ENCODE assay signal across 1 cellular context in the genomic region with DNA sequence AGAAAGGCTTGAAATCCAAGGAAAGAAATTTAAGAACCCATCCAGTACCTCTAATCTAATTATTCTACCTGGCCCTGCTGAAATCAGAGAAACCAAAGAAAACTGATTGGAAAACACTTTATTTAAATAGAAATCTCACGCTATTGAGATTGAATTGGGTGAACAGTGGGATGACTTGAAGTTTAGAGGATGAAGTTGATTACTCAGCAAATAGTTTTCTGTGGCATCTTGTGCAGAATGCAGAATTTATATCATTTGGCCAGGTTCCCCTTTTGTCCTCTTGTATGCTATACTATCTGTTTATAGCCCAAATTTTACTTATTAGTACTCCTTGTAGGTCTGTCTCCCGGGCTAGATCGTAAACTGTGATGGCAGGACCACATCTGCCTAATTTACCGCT.
A peak's percentile ranks its signal among the peaks of the same experiment; 100 is the strongest.
TF ChIP-seq lines count a peak whose summit lies in the region.

No MANE protein-coding gene starts in this region.

TF ChIP-seq in HepG2, 621 proteins besides CTCF, POLR2A, EP300 and RAD21:
- peak; percentile 76 to 90 for TF ChIP-seq MAFK (conservative IDR thresholded peaks at IDR 0.05 in 1 of 2, IDR thresholded peaks at IDR 0.05 in 1 of 2; ENCODE audit: low read length in 2 of 2)
- TF ChIP-seq, protein P1, sequence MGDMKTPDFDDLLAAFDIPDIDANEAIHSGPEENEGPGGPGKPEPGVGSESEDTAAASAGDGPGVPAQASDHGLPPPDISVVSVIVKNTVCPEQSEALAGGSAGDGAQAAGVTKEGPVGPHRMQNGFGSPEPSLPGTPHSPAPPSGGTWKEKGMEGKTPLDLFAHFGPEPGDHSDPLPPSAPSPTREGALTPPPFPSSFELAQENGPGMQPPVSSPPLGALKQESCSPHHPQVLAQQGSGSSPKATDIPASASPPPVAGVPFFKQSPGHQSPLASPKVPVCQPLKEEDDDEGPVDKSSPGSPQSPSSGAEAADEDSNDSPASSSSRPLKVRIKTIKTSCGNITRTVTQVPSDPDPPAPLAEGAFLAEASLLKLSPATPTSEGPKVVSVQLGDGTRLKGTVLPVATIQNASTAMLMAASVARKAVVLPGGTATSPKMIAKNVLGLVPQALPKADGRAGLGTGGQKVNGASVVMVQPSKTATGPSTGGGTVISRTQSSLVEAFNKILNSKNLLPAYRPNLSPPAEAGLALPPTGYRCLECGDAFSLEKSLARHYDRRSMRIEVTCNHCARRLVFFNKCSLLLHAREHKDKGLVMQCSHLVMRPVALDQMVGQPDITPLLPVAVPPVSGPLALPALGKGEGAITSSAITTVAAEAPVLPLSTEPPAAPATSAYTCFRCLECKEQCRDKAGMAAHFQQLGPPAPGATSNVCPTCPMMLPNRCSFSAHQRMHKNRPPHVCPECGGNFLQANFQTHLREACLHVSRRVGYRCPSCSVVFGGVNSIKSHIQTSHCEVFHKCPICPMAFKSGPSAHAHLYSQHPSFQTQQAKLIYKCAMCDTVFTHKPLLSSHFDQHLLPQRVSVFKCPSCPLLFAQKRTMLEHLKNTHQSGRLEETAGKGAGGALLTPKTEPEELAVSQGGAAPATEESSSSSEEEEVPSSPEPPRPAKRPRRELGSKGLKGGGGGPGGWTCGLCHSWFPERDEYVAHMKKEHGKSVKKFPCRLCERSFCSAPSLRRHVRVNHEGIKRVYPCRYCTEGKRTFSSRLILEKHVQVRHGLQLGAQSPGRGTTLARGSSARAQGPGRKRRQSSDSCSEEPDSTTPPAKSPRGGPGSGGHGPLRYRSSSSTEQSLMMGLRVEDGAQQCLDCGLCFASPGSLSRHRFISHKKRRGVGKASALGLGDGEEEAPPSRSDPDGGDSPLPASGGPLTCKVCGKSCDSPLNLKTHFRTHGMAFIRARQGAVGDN (CRISPR knock-in tag; IDR thresholded peaks at IDR 0.05), result no peak
- TF ChIP-seq MAFF (IDR thresholded peaks at IDR 0.05; ENCODE audit: low read depth, low read length), result peak; percentile 77
TF ChIP-seq in HepG2: peak in this region for 2.
